Comparison of ENCODE assay signal across 1 cellular context in genomic region chr3:52182691-52183090, GRCh38.
TF ChIP-seq lines count a peak whose summit lies in the region.

No MANE protein-coding gene starts in this region.

TF ChIP-seq in liver, 16 proteins besides CTCF, POLR2A, EP300 and RAD21:
- TF ChIP-seq TAF1 (conservative IDR thresholded peaks at IDR 0.05), result no peak
- TF ChIP-seq FOXA2 (IDR thresholded peaks at IDR 0.05), result no peak
- no peak for TF ChIP-seq JUND (IDR thresholded peaks at IDR 0.05)
- TF ChIP-seq, protein P1, sequence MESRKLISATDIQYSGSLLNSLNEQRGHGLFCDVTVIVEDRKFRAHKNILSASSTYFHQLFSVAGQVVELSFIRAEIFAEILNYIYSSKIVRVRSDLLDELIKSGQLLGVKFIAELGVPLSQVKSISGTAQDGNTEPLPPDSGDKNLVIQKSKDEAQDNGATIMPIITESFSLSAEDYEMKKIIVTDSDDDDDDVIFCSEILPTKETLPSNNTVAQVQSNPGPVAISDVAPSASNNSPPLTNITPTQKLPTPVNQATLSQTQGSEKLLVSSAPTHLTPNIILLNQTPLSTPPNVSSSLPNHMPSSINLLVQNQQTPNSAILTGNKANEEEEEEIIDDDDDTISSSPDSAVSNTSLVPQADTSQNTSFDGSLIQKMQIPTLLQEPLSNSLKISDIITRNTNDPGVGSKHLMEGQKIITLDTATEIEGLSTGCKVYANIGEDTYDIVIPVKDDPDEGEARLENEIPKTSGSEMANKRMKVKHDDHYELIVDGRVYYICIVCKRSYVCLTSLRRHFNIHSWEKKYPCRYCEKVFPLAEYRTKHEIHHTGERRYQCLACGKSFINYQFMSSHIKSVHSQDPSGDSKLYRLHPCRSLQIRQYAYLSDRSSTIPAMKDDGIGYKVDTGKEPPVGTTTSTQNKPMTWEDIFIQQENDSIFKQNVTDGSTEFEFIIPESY (IDR thresholded peaks at IDR 0.05), result no peak
- no peak for TF ChIP-seq SP1 (IDR thresholded peaks at IDR 0.05)
- TF ChIP-seq HNF4G (IDR thresholded peaks at IDR 0.05), result no peak
- TF ChIP-seq EGR1 (IDR thresholded peaks at IDR 0.05; ENCODE audit: low read depth in 2 of 2), result no peak
- TF ChIP-seq FOXA1 (IDR thresholded peaks at IDR 0.05), result no peak
- TF ChIP-seq, protein P2, sequence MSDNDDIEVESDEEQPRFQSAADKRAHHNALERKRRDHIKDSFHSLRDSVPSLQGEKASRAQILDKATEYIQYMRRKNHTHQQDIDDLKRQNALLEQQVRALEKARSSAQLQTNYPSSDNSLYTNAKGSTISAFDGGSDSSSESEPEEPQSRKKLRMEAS (IDR thresholded peaks at IDR 0.05), result no peak
- TF ChIP-seq HNF4A (conservative IDR thresholded peaks at IDR 0.05), result no peak
